8 cellular contexts compared by ENCODE assay signal in the genomic region with DNA sequence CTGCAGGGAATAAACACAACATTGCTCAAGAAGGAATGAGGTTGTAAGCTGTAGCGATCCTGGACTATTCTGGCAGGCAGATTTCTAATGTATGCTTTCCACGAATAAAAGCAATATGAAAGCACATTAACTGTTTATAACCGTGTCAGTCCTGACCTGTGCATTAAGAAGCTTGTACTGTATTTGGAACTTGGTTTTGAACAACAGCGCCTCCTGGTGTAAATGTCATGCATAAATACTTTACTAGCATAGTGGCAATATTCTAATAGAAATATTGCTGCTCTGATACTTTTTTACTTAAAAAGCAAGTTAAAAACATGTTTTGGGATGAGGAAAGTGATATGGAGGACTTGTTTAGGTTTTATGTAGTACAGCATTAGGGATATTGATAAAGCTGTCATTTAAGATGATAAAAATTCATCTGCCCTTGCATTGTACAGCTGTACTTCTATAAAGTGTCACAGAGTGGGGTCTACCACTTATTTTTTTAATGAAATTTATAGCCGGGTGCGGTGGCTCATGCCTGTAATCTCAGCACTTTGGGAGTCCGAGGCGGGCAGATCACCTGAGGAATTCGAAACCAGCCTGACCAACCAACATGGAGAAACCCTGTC.
DNase-seq lines count a peak whose midpoint lies in the region; ATAC-seq, FAIRE-seq and TF ChIP-seq lines count a peak whose summit lies in the region.

No MANE protein-coding gene starts in this region.

- H3K27ac Mint-ChIP-seq in T-helper 2 cell treated with Interferon-gamma antibody and Interleukin-4, amounts not matched to agents 5 μg/mL and 100 μg/mL, for 36 hours = no peak overlapping the region
- H3K27ac Mint-ChIP-seq in mesothelial cell of epicardium = no peak overlapping the region

- no peaks in the 10 kb centered on the region for H3K79me2 ChIP-seq in H1 (ENCODE audit: control insufficient read depth in 1 of 2, insufficient read depth in 2 of 2, low read length in 2 of 2)

- H2AFZ ChIP-seq in H1 (ENCODE audit: low read length) = no peak overlapping the region

- TF ChIP-seq EP300 in H1 (IDR thresholded peaks at IDR 0.05; ENCODE audit: borderline replicate concordance in 1 of 2, low read depth in 2 of 2, low read length in 2 of 2) (no peak), upper lobe of left lung (IDR thresholded peaks at IDR 0.05) (no peak)

- CTCF ChIA-PET in H1 (lab: Charles Lee; ENCODE audit: partially characterized antibody) = interaction anchor here (0.6 to 4.8 kb wide), 50 partner anchors 9 to 659 kb away, joined by 3 to 45 read pairs (median 4); a partner anchor contains a TSS

- H3K4me1 ChIP-seq in H1 (replicated peaks in 1 of 4; ENCODE audit: control insufficient read depth in 3 of 4, insufficient read depth in 4 of 4, low read length in 3 of 4) (no peaks in the 10 kb centered on the region), upper lobe of left lung (peaks cover 0 to 5% (median 0%) of the 10 kb centered on the region in 4 donors)

- no peak overlapping the region for H3K9ac ChIP-seq in H1 (replicated peaks in 1 of 4; ENCODE audit: extremely low read depth in 1 of 4, low read depth in 3 of 4, low read length in 3 of 4)

- H3K9me3 Mint-ChIP-seq in T-helper 2 cell treated with Interferon-gamma antibody and Interleukin-4, amounts not matched to agents 5 μg/mL and 100 μg/mL, for 36 hours = no peaks in the 10 kb centered on the region
- no peaks in the 10 kb centered on the region for H3K9me3 Mint-ChIP-seq in mesothelial cell of epicardium

- DNase-seq in ACHN = peak; percentile 70
- peak; percentile 44 for DNase-seq in GM04504 (ENCODE audit: low read depth)
- DNase-seq in NCI-H1436 (lab: John Stamatoyannopoulos, UW) = peak; percentile 39
- peak; percentile 14 for DNase-seq in T-helper 2 cell treated with Interferon-gamma antibody and Interleukin-4, amounts not matched to agents 5 μg/mL and 100 μg/mL, for 36 hours (ENCODE audit: low spot score)
- DNase-seq in H1 (ENCODE audit: low read depth in 1 of 2, low spot score in 2 of 2) = no peak
- no peak for DNase-seq in mesothelial cell of epicardium (ENCODE audit: low spot score in 2 of 2, unreplicated experiment in 2 of 2)
- no peak for DNase-seq in upper lobe of left lung

- H2AK5ac ChIP-seq in H1 (ENCODE audit: low read depth, low read length) = no peak overlapping the region

- no peak overlapping the region for H2BK5ac ChIP-seq in H1 (ENCODE audit: low read depth, low read length)

- peak; percentile 66 for FAIRE-seq in H1 (lab: Jason Lieb, UNC)

- peaks cover 0 to 2% of the 10 kb centered on the region in 2 experiments for H4K20me1 ChIP-seq in H1 (replicated peaks in 1 of 2; ENCODE audit: control insufficient read depth in 1 of 2, insufficient read depth in 2 of 2, low read length in 2 of 2)

- no peak overlapping the region for H3K4me3 ChIP-seq in H1 (ENCODE audit: extremely low read depth in 1 of 4, insufficient read depth in 2 of 4, low read depth in 3 of 4, low read length in 4 of 4)
- no peak overlapping the region for H3K4me3 ChIP-seq in upper lobe of left lung

- H2BK20ac ChIP-seq in H1 (ENCODE audit: low read length) = no peak overlapping the region

- no peaks in the 10 kb centered on the region for H3K36me3 Mint-ChIP-seq in T-helper 2 cell treated with Interferon-gamma antibody and Interleukin-4, amounts not matched to agents 5 μg/mL and 100 μg/mL, for 36 hours (ENCODE audit: low read depth)
- H3K36me3 Mint-ChIP-seq in mesothelial cell of epicardium = no peaks in the 10 kb centered on the region

- no peak overlapping the region for H3K23ac ChIP-seq in H1 (ENCODE audit: insufficient read length)

- no peak overlapping the region for H3K4me3 Mint-ChIP-seq in T-helper 2 cell treated with Interferon-gamma antibody and Interleukin-4, amounts not matched to agents 5 μg/mL and 100 μg/mL, for 36 hours
- no peak overlapping the region for H3K4me3 Mint-ChIP-seq in mesothelial cell of epicardium

- no peaks in the 10 kb centered on the region for H3K27me3 Mint-ChIP-seq in T-helper 2 cell treated with Interferon-gamma antibody and Interleukin-4, amounts not matched to agents 5 μg/mL and 100 μg/mL, for 36 hours (ENCODE audit: low read depth)
- H3K27me3 Mint-ChIP-seq in mesothelial cell of epicardium (ENCODE audit: low read depth) = no peaks in the 10 kb centered on the region

- H2BK12ac ChIP-seq in H1 (ENCODE audit: low read depth, low read length) = no peak overlapping the region

- TF ChIP-seq CTCF in H1 (IDR thresholded peaks at IDR 0.05; ENCODE audit: control extremely low read depth in 1 of 3, insufficient read depth in 1 of 3, low read depth in 1 of 3, low read length in 3 of 3) (peak in 2 of 3 experiments; percentile 51 to 68; a peak in 3 of 4 replicates), mesothelial cell of epicardium (IDR thresholded peaks at IDR 0.05; ENCODE audit: unreplicated experiment) (peak; percentile 92), upper lobe of left lung (IDR thresholded peaks at IDR 0.05) (peak; percentile 63 to 84 (median 76))

- no peaks in the 10 kb centered on the region; the same call in 1 of the 2 replicates for H3K23me2 ChIP-seq in H1 (ENCODE audit: low read depth, low read length)

- no peak overlapping the region for H3K56ac ChIP-seq in H1 (replicated peaks; ENCODE audit: insufficient read length, low read depth, low read length)

- no peak for TF ChIP-seq POLR2A in H1 (IDR thresholded peaks at IDR 0.05; ENCODE audit: control extremely low read depth in 1 of 2, low read depth in 2 of 2, low read length in 2 of 2)
- no peak for TF ChIP-seq POLR2A in upper lobe of left lung (IDR thresholded peaks at IDR 0.05)

- WGBS in H1 (ENCODE audit: extremely low coverage in 1 of 2, insufficient coverage in 1 of 2, insufficient read length in 1 of 2, insufficient replicate concordance in 2 of 2, low coverage in 1 of 2, low lambda C conversion rate in 2 of 2, missing lambda C conversion rate in 1 of 2), 2 experiments = 59% methylated on average over 9 of the region's 9 CpGs; no CpG with 5 or more reads in 1 of the 2 experiments
- 31 to 42% methylated on average over 9 of the region's 9 CpGs for WGBS in upper lobe of left lung, 2 donors

- peak; percentile 75 to 78 for TF ChIP-seq RAD21 in H1 (IDR thresholded peaks at IDR 0.05 in 1 of 2, conservative IDR thresholded peaks at IDR 0.05 in 1 of 2; ENCODE audit: low read depth in 2 of 2, low read length in 2 of 2)

- H3K36me3 ChIP-seq in H1 (ENCODE audit: control insufficient read depth in 2 of 4, insufficient read depth in 4 of 4, low read length in 3 of 4) (peaks cover 0 to 3% (median 0%) of the 10 kb centered on the region in 4 experiments; a peak in 2 of 8 replicates), upper lobe of left lung (peaks cover 0 to 7% (median 0%) of the 10 kb centered on the region in 4 donors)

- no peak overlapping the region for H4K5ac ChIP-seq in H1 (ENCODE audit: insufficient read length, low read depth, low read length)

- H3K4ac ChIP-seq in H1 (replicated peaks; ENCODE audit: insufficient read length, low read depth, low read length) = no peak overlapping the region

- no peak overlapping the region for H2BK120ac ChIP-seq in H1 (replicated peaks; ENCODE audit: low read depth, low read length)

- H3K9me3 ChIP-seq in H1 (ENCODE audit: insufficient read depth in 2 of 2, low read depth in 1 of 2, low read length in 1 of 2) (no peaks in the 10 kb centered on the region), upper lobe of left lung (no peaks in the 10 kb centered on the region)

- no peaks in the 10 kb centered on the region for H3K79me1 ChIP-seq in H1 (ENCODE audit: low read depth, low read length)

- H4K91ac ChIP-seq in H1 (replicated peaks; ENCODE audit: insufficient read length, low read length) = no peak overlapping the region

- in situ Hi-C loops in ACHN (cut with HindIII; ENCODE audit: low pct_ligation_motif_present, low pct_unique_long_range_greater_than_20kb, low sequenced_read_pairs) = no loop called here

- H3K4me2 ChIP-seq in H1 (ENCODE audit: insufficient read depth in 1 of 2, low read depth in 2 of 2, low read length in 2 of 2) = no peak overlapping the region

- no peak overlapping the region for H4K8ac ChIP-seq in H1 (ENCODE audit: extremely low read depth, insufficient read depth, low read length)

- no peak overlapping the region for H3K18ac ChIP-seq in H1 (ENCODE audit: extremely low read depth, low read length)

- H3K27ac ChIP-seq in H1 (ENCODE audit: low read depth, low read length) (no peak overlapping the region), upper lobe of left lung (no peak overlapping the region)

- no peaks in the 10 kb centered on the region for H3K4me1 Mint-ChIP-seq in T-helper 2 cell treated with Interferon-gamma antibody and Interleukin-4, amounts not matched to agents 5 μg/mL and 100 μg/mL, for 36 hours (ENCODE audit: low read depth)
- H3K4me1 Mint-ChIP-seq in mesothelial cell of epicardium = peaks cover 18% of the 10 kb centered on the region

- H3K27me3 ChIP-seq in H1 (replicated peaks in 1 of 4; ENCODE audit: control insufficient read depth in 3 of 4, extremely low read depth in 1 of 4, insufficient read depth in 3 of 4, low read length in 3 of 4) = no peaks in the 10 kb centered on the region
- no peaks in the 10 kb centered on the region for H3K27me3 ChIP-seq in upper lobe of left lung

- POLR2A ChIA-PET in H1 (lab: Charles Lee; ENCODE audit: partially characterized antibody) = interaction anchor here (0.7 to 2.0 kb wide), 11 partner anchors 9 to 137 kb away, joined by 3 to 10 read pairs (median 4); a partner anchor contains a TSS

- no peak overlapping the region for H3K14ac ChIP-seq in H1 (ENCODE audit: insufficient read length)

- peak; percentile 56 to 74 for ATAC-seq in upper lobe of left lung (ENCODE audit: low FRiP score in 2 of 2)
- no peak for ATAC-seq in GM21528 (IDR thresholded peaks at IDR 0.05; ENCODE audit: low FRiP score, unreplicated experiment)

- no peak overlapping the region for H2BK15ac ChIP-seq in H1 (ENCODE audit: low read length)

TF ChIP-seq in H1, 55 proteins besides CTCF, POLR2A, EP300 and RAD21:
- no peak for TF ChIP-seq SAP30 (IDR thresholded peaks at IDR 0.05; ENCODE audit: insufficient read depth, insufficient replicate concordance, low read length)
- no peak for TF ChIP-seq POLR2AphosphoS5 (IDR thresholded peaks at IDR 0.05; ENCODE audit: low read depth, low read length)
- TF ChIP-seq GABPA (IDR thresholded peaks at IDR 0.05; ENCODE audit: borderline replicate concordance, insufficient read depth, low read length) = no peak
- no peak for TF ChIP-seq ZNF274 (IDR thresholded peaks at IDR 0.05; ENCODE audit: borderline replicate concordance, extremely low read depth, low read length)
- TF ChIP-seq BCL11A (IDR thresholded peaks at IDR 0.05; ENCODE audit: low read depth in 2 of 2, low read length in 2 of 2) = no peak
- no peak for TF ChIP-seq CBX8 (IDR thresholded peaks at IDR 0.05; ENCODE audit: borderline replicate concordance, low read depth, low read length)
- no peak for TF ChIP-seq JUND (IDR thresholded peaks at IDR 0.05; ENCODE audit: low read length)
- TF ChIP-seq JUN (IDR thresholded peaks at IDR 0.05; ENCODE audit: low read depth, low read length) = no peak
- no peak for TF ChIP-seq POU5F1 (IDR thresholded peaks at IDR 0.05; ENCODE audit: low read depth, low read length)
- TF ChIP-seq HDAC6 (IDR thresholded peaks at IDR 0.05; ENCODE audit: low read depth, low read length) = no peak

Comparison
In these comparisons a context has a peak if more than half of its experiments do, and no peak if none do; other contexts are left out.
1. DNase-seq: peak in ACHN (single experiment), GM04504 (single experiment), NCI-H1436 (single experiment) and T-helper 2 cell treated with Interferon-gamma antibody and Interleukin-4, amounts not matched to agents 5 μg/mL and 100 μg/mL, for 36 hours (single experiment); none in H1 (0 of 2), mesothelial cell of epicardium (0 of 2) and upper lobe of left lung (0 of 2).
2. Peak in every context shown above with its lines, with median percentiles within 50 percentile points of each other: CTCF ChIP-seq.